ENCODE assay signal across 8 cellular contexts in genomic region chr6:4059115-4059777, GRCh38. TPM values are rescaled to one million over a fixed set of nuclear protein-coding genes. Genes with fewer than 3 reads are reported as not detected.
DNase-seq lines count a peak whose midpoint lies in the region; ATAC-seq and TF ChIP-seq lines count a peak whose summit lies in the region.

No MANE protein-coding gene starts in this region.

- no peak overlapping the region for H3K9ac ChIP-seq in H9 (ENCODE audit: extremely low read depth, insufficient read length, low read length)

- H3K27me3 Mint-ChIP-seq in H9 (ENCODE audit: low read depth) = no peaks in the 10 kb centered on the region

- no peak overlapping the region for H3K4me2 ChIP-seq in H9 (ENCODE audit: insufficient read depth, insufficient read length, low read length)

- H3K9me3 Mint-ChIP-seq in H9 = no peaks in the 10 kb centered on the region

- H3K4me3 Mint-ChIP-seq in H9 = no peak overlapping the region

- no peaks in the 10 kb centered on the region for H3K4me1 ChIP-seq in H9 (ENCODE audit: insufficient read depth, low read length)

- no peak overlapping the region for H2BK120ac ChIP-seq in H9 (ENCODE audit: low read depth, low read length, poor library complexity, severe bottlenecking)

- H2AK5ac ChIP-seq in H9 (ENCODE audit: insufficient read length, low read length) = no peak overlapping the region

- H3K56ac ChIP-seq in H9 (ENCODE audit: insufficient read length, low read depth, low read length) = no peak overlapping the region

- H4K91ac ChIP-seq in H9 (ENCODE audit: insufficient read length, low read depth, low read length) = no peak overlapping the region

- peaks cover 41 to 91% (median 80%) of the 10 kb centered on the region in 3 experiments; a peak in 6 of 7 replicates for H3K36me3 Mint-ChIP-seq in H9 (ENCODE audit: insufficient read depth in 1 of 3, low read depth in 3 of 3)

- H3K79me2 ChIP-seq in H9 (ENCODE audit: insufficient read depth, low read length) = no peaks in the 10 kb centered on the region

- DNase-seq in H9 (no peak), NCI-H748 (lab: John Stamatoyannopoulos, UW; ENCODE audit: unreplicated experiment) (no peak), T-helper 9 cell (no peak), NCI-H187 treated with DMSO at 0.1 percent for 48 hours (lab: John Stamatoyannopoulos, UW) (no peak)
- DNase-seq in effector CD4-positive, alpha-beta T cell = peak; percentile 34
- peak; percentile 42 to 55 for DNase-seq in stimulated activated CD4-positive, alpha-beta T cell treated with anti-CD3 and anti-CD28 coated beads, Interleukin-15, amount 100 ng/mL, for 48 hours (ENCODE audit: low read depth in 2 of 2)

- no peak overlapping the region for H2AFZ ChIP-seq in H9 (ENCODE audit: low read length)

- H3K27me3 ChIP-seq in H9 (ENCODE audit: insufficient read depth, low read length) = no peaks in the 10 kb centered on the region

- ATAC-seq in activated CD4-positive, CD25-positive, alpha-beta regulatory T cell treated with anti-CD3 and anti-CD28 coated beads, Interleukin-2, amount 50 U/mL, for 24 hours = peak; percentile 74 to 80
- no peak for ATAC-seq in GM21723 (IDR thresholded peaks at IDR 0.05; ENCODE audit: unreplicated experiment)

- H4K5ac ChIP-seq in H9 (ENCODE audit: insufficient read length, low read depth, low read length) = no peak overlapping the region

- H4K8ac ChIP-seq in H9 (replicated peaks; ENCODE audit: insufficient read length, low read depth, low read length) = no peak overlapping the region

- no peak overlapping the region for H3K18ac ChIP-seq in H9 (ENCODE audit: insufficient read length, low read depth, low read length)

- no peaks in the 10 kb centered on the region for H3K9me3 ChIP-seq in H9 (ENCODE audit: control insufficient read depth, low read depth, low read length)

- H3K27ac Mint-ChIP-seq in H9 = peak overlapping the region in 2 of 3 experiments; percentile 55 to 84; a peak in 4 of 7 replicates

- H3K14ac ChIP-seq in H9 (ENCODE audit: insufficient read depth, low read length) = no peak overlapping the region

- no peaks in the 10 kb centered on the region for H3K23me2 ChIP-seq in H9 (ENCODE audit: insufficient read length, low read depth, low read length, poor library complexity, severe bottlenecking)

- no peak overlapping the region for H3K23ac ChIP-seq in H9 (ENCODE audit: insufficient read length, low read depth, low read length)

- H4K20me1 ChIP-seq in H9 (ENCODE audit: control insufficient read depth, insufficient read depth, insufficient read length) = no peaks in the 10 kb centered on the region

- no peak overlapping the region for H3K27ac ChIP-seq in H9 (ENCODE audit: insufficient read length, low read depth, low read length)

- H3K4ac ChIP-seq in H9 (ENCODE audit: low read depth, low read length) = no peak overlapping the region

- H2BK15ac ChIP-seq in H9 (ENCODE audit: low read depth, low read length) = no peak overlapping the region

- H2BK12ac ChIP-seq in H9 (ENCODE audit: insufficient read length, low read depth, low read length) = no peak overlapping the region

- no peak overlapping the region for H2BK20ac ChIP-seq in H9 (ENCODE audit: low read depth, low read length, poor library complexity, severe bottlenecking)

- peaks cover 0 to 7% of the 10 kb centered on the region in 2 experiments; a peak in 2 of 4 replicates for H3K4me1 Mint-ChIP-seq in H9

- H3K79me1 ChIP-seq in H9 (ENCODE audit: insufficient read depth, low read depth, low read length, poor library complexity, severe bottlenecking) = no peaks in the 10 kb centered on the region

- TF ChIP-seq CTCF in H9 (conservative IDR thresholded peaks at IDR 0.05) = no peak

- no peak overlapping the region for H3T11ph ChIP-seq in H9 (ENCODE audit: low read length)

- no CpG with 5 or more reads among the region's 4 CpGs for WGBS in H9 (ENCODE audit: extremely low coverage, insufficient read length, low lambda C conversion rate)

- no peak overlapping the region for H2BK5ac ChIP-seq in H9 (ENCODE audit: insufficient read length, low read length)

RNA-seq across cellular contexts. Expression of gene FAM217A, which starts 19.7 kb away (rescaled TPM):
- total RNA-seq in H9 (2021) = not detected in 2 replicates

Comparison
In these comparisons a context has a peak if more than half of its experiments do, and no peak if none do; other contexts are left out.
1. DNase-seq: peak in effector CD4-positive, alpha-beta T cell (single experiment) and stimulated activated CD4-positive, alpha-beta T cell treated with anti-CD3 and anti-CD28 coated beads, Interleukin-15, amount 100 ng/mL, for 48 hours (2 of 2); none in H9 (single experiment), NCI-H748 (single experiment), T-helper 9 cell (single experiment) and NCI-H187 treated with DMSO at 0.1 percent for 48 hours (single experiment).